1 cellular context compared by ENCODE assay signal in genomic region chr5:69503144-69503488, GRCh38.
TF ChIP-seq lines count a peak whose summit lies in the region.

No MANE protein-coding gene starts in this region.

TF ChIP-seq in SK-N-SH, 30 proteins besides CTCF, POLR2A, EP300 and RAD21 (continued from another document):
- TF ChIP-seq NRF1 (IDR thresholded peaks at IDR 0.05; ENCODE audit: low read depth, low read length) (no peak), CHD2 (IDR thresholded peaks at IDR 0.05; ENCODE audit: low read length, partially characterized antibody) (no peak)
